ENCODE assay signal across 12 cellular contexts in genomic region chr3:126835472-126836219, GRCh38.
DNase-seq lines count a peak whose midpoint lies in the region; ATAC-seq and TF ChIP-seq lines count a peak whose summit lies in the region.
"Had no signal": no experiment of that assay in that cellular context is flagged by ENCODE, and none has a peak within 500 bp of the region (broad histone marks: within the 10 kb centered on the region; RNA-seq: fewer than 3 reads in every experiment).

No MANE protein-coding gene starts in this region.

- ATAC-seq in lung (ENCODE audit: insufficient read depth, low FRiP score) (peak; percentile 49), HG03159 (IDR thresholded peaks at IDR 0.05; ENCODE audit: unreplicated experiment) (no peak)

- H3K27me3 ChIP-seq in AG04450 (ENCODE audit: control insufficient read depth, insufficient read depth, low read length) (no peaks in the 10 kb centered on the region), mammary epithelial cell (ENCODE audit: insufficient read depth, low read length) (no peaks in the 10 kb centered on the region), lung (ENCODE audit: control insufficient read depth, insufficient read depth) (no peaks in the 10 kb centered on the region)
- H3K27me3 ChIP-seq: SJCRH30 had no signal

- no peak overlapping the region for H2AFZ ChIP-seq in mammary epithelial cell (ENCODE audit: low read depth, low read length)

- peak overlapping the region; percentile 68 for H3K27ac ChIP-seq in AG04450 (ENCODE audit: low read depth, low read length)
- H3K27ac ChIP-seq in mammary epithelial cell (ENCODE audit: insufficient read depth, low read depth, low read length) = no peak overlapping the region
- no peak overlapping the region for H3K27ac ChIP-seq in lung (ENCODE audit: low read depth in 1 of 2, low read length in 1 of 2)
- H3K27ac ChIP-seq: SJCRH30 had no signal

- TF ChIP-seq CTCF in AG04450 (IDR thresholded peaks at IDR 0.05; ENCODE audit: low read depth, low read length) (peak; percentile 58), HFFc6 (IDR thresholded peaks at IDR 0.05) (peak; percentile 61), mammary epithelial cell (conservative IDR thresholded peaks at IDR 0.05 in 1 of 2, IDR thresholded peaks at IDR 0.05 in 1 of 2; ENCODE audit: extremely low read depth in 1 of 2, insufficient read depth in 1 of 2, low read depth in 1 of 2, low read length in 2 of 2) (peak in 1 of 2 donors; percentile 13), lung (IDR thresholded peaks at IDR 0.05; ENCODE audit: control extremely low read depth, extremely low read depth) (no peak)

- 88% methylated on average over 9 of the region's 9 CpGs for WGBS in mammary epithelial cell (ENCODE audit: low coverage, missing lambda C conversion rate)
- 83 to 90% methylated on average over 9 of the region's 9 CpGs for WGBS in lung, 2 donors

- in situ Hi-C loops in mammary epithelial cell (cut with MboI; ENCODE audit: low sequenced_read_pairs in 2 of 2) = no loop called here

- H3K4me1 ChIP-seq in mammary epithelial cell (ENCODE audit: insufficient read depth, low read length) (peaks cover 19% of the 10 kb centered on the region), lung (ENCODE audit: control insufficient read depth in 2 of 2, insufficient read depth in 2 of 2, low read length in 2 of 2) (peaks cover 0 to 2% of the 10 kb centered on the region in 2 donors)
- H3K4me1 ChIP-seq: SJCRH30 had no signal

- H3K79me2 ChIP-seq in mammary epithelial cell (ENCODE audit: insufficient read depth, low read length) = no peaks in the 10 kb centered on the region

- peak overlapping the region; percentile 46; the same call in 1 of the 2 replicates for H3K4me3 Mint-ChIP-seq in HFFc6
- H3K4me3 Mint-ChIP-seq in activated T-cell treated with anti-CD3 and anti-CD28 coated beads, Interleukin-2, amount 50 U/mL, for 24 hours = no peak overlapping the region
- H3K4me3 Mint-ChIP-seq: memory B cell had no signal

- CTCF ChIA-PET in AG04450 (lab: Charles Lee) = interaction anchor here (0.9 to 2.3 kb wide), 9 partner anchors 8 to 155 kb away, joined by 3 to 12 read pairs (median 4); no protein-coding TSS in a partner anchor
- CTCF ChIA-PET in mammary epithelial cell (lab: Charles Lee; ENCODE audit: low non-redundant PET) = interaction anchor here (0.5 to 0.8 kb wide), 2 partner anchors 82 to 640 kb away, joined by 3 to 4 read pairs; no protein-coding TSS in a partner anchor

- H3K36me3 ChIP-seq in mammary epithelial cell (ENCODE audit: insufficient read depth, low read length) = no peaks in the 10 kb centered on the region
- peaks cover 0 to 2% of the 10 kb centered on the region in 2 donors for H3K36me3 ChIP-seq in lung (ENCODE audit: control insufficient read depth in 2 of 2, insufficient read depth in 2 of 2, low read length in 2 of 2)
- H3K36me3 ChIP-seq: SJCRH30 had no signal

- peaks cover 5% of the 10 kb centered on the region; the same call in 1 of the 2 replicates for H3K27me3 Mint-ChIP-seq in HFFc6 (ENCODE audit: insufficient read depth)
- H3K27me3 Mint-ChIP-seq in activated T-cell treated with anti-CD3 and anti-CD28 coated beads, Interleukin-2, amount 50 U/mL, for 24 hours = no peaks in the 10 kb centered on the region
- H3K27me3 Mint-ChIP-seq: memory B cell had no signal

- H3K4me1 Mint-ChIP-seq in HFFc6 (ENCODE audit: low read depth) = peaks cover 28% of the 10 kb centered on the region
- H3K4me1 Mint-ChIP-seq in activated T-cell treated with anti-CD3 and anti-CD28 coated beads, Interleukin-2, amount 50 U/mL, for 24 hours (ENCODE audit: low read depth) = no peaks in the 10 kb centered on the region

- intact Hi-C loops in mammary epithelial cell (cut with micrococcal nuclease) = no loop called here

- no peaks in the 10 kb centered on the region for H3K36me3 Mint-ChIP-seq in HFFc6 (ENCODE audit: low read depth)
- peaks cover 13% of the 10 kb centered on the region for H3K36me3 Mint-ChIP-seq in activated T-cell treated with anti-CD3 and anti-CD28 coated beads, Interleukin-2, amount 50 U/mL, for 24 hours (ENCODE audit: low read depth)

- no peak overlapping the region for H3K4me2 ChIP-seq in mammary epithelial cell (ENCODE audit: insufficient read depth, low read depth, low read length)

- H3K27ac Mint-ChIP-seq in HFFc6 = peak overlapping the region; percentile 78
- no peak overlapping the region for H3K27ac Mint-ChIP-seq in activated T-cell treated with anti-CD3 and anti-CD28 coated beads, Interleukin-2, amount 50 U/mL, for 24 hours
- H3K27ac Mint-ChIP-seq: memory B cell had no signal

- no peaks in the 10 kb centered on the region for H4K20me1 ChIP-seq in mammary epithelial cell (ENCODE audit: insufficient read depth, low read length)

- H3K9me3 ChIP-seq in AG04450 (ENCODE audit: control insufficient read depth, insufficient read depth, low read length) = no peaks in the 10 kb centered on the region
- H3K9me3 ChIP-seq in mammary epithelial cell (replicated peaks; ENCODE audit: insufficient read depth, low read length) = no peaks in the 10 kb centered on the region
- no peaks in the 10 kb centered on the region for H3K9me3 ChIP-seq in lung (ENCODE audit: control insufficient read depth in 2 of 2, insufficient read depth in 1 of 2, low read length in 1 of 2)
- H3K9me3 ChIP-seq: SJCRH30 had no signal

- H3K9me3 Mint-ChIP-seq in HFFc6 = no peaks in the 10 kb centered on the region
- H3K9me3 Mint-ChIP-seq in activated T-cell treated with anti-CD3 and anti-CD28 coated beads, Interleukin-2, amount 50 U/mL, for 24 hours = no peaks in the 10 kb centered on the region
- H3K9me3 Mint-ChIP-seq: memory B cell had no signal

- no TSS peak for BruUV-seq in mammary epithelial cell (replicated peaks; lab: Mats Ljungman, UMichigan)

- H3K4me3 ChIP-seq in AG04450 (ENCODE audit: low read depth, low read length) (no peak overlapping the region), mammary epithelial cell (replicated peaks in 1 of 3; ENCODE audit: insufficient read depth in 1 of 3, low read depth in 2 of 3, low read length in 3 of 3) (no peak overlapping the region), lung (no peak overlapping the region)
- H3K4me3 ChIP-seq: SJCRH30 had no signal

- DNase-seq in AG04450 (ENCODE audit: low read depth, low spot score) (peak; percentile 37), HFFc6 (peak; percentile 74), mammary epithelial cell (peak; percentile 66), lung (ENCODE audit: low spot score) (no peak), retina (no peak)
- DNase-seq in activated CD4-positive, alpha-beta T cell treated with anti-CD3 and anti-CD28 coated beads for 1 hour = no peak
- DNase-seq in activated T-cell treated with anti-CD3 and anti-CD28 coated beads, Interleukin-2, amount 50 U/mL, for 24 hours = no peak
- DNase-seq: DND-41; SJCRH30; stimulated activated CD4-positive, alpha-beta T cell treated with anti-CD3 and anti-CD28 coated beads, Interleukin-2, amount 100 ng/mL, for 48 hours had no signal

- H3K9ac ChIP-seq in mammary epithelial cell (ENCODE audit: insufficient read depth, low read length) = no peak overlapping the region

- dilution Hi-C loops in mammary epithelial cell (cut with HindIII; ENCODE audit: low sequenced_read_pairs) = no loop called here

- POLR2A ChIA-PET in AG04450 (lab: Yijun Ruan, JAX) = interaction anchor here (1.2 kb wide), 1 partner anchor 15 kb away, joined by 4 read pairs; no protein-coding TSS in a partner anchor

Comparison
In these comparisons a context has a peak if more than half of its experiments do, and no peak if none do; other contexts are left out.
1. DNase-seq: peak in AG04450 (single experiment), HFFc6 (single experiment) and mammary epithelial cell (single experiment); none in lung (single experiment), activated CD4-positive, alpha-beta T cell treated with anti-CD3 and anti-CD28 coated beads for 1 hour (single experiment), retina (single experiment) and activated T-cell treated with anti-CD3 and anti-CD28 coated beads, Interleukin-2, amount 50 U/mL, for 24 hours (single experiment).